In genomic region chr11:125494987-125495725, GRCh38 we compare ENCODE assay signal across 8 cellular contexts. TPM values are rescaled to one million over a fixed set of nuclear protein-coding genes. Genes with fewer than 3 reads are reported as not detected.
DNase-seq lines count a peak whose midpoint lies in the region; ATAC-seq, FAIRE-seq and TF ChIP-seq lines count a peak whose summit lies in the region.

No MANE protein-coding gene starts in this region.

- POLR2A ChIA-PET in BJ (lab: Charles Lee) = no interaction called here

- DNase-seq in BJ (ENCODE audit: low read depth) (no peak), fibroblast of peridontal ligament (ENCODE audit: extremely low read depth) (peak; percentile 37), urothelium cell line (ENCODE audit: low spot score) (peak; percentile 11)
- DNase-seq in activated T-cell treated with anti-CD3 and anti-CD28 coated beads, Interleukin-2, amount 50 U/mL, for 4 hours = no peak

- H3K4me1 Mint-ChIP-seq in activated T-cell treated with anti-CD3 and anti-CD28 coated beads, Interleukin-2, amount 50 U/mL, for 4 hours (ENCODE audit: low read depth) = peaks cover 25% of the 10 kb centered on the region

- H3K36me3 ChIP-seq in BJ (ENCODE audit: control insufficient read depth, insufficient read depth, low read length) (no peaks in the 10 kb centered on the region), muscle layer of colon (ENCODE audit: insufficient read depth, low read length) (no peaks in the 10 kb centered on the region)

- H3K4me3 Mint-ChIP-seq in activated T-cell treated with anti-CD3 and anti-CD28 coated beads, Interleukin-2, amount 50 U/mL, for 4 hours = peak overlapping the region; percentile 80

- H3K4me3 ChIP-seq in BJ (ENCODE audit: low read depth, low read length) (peak overlapping the region; percentile 60), muscle layer of colon (ENCODE audit: low read depth in 1 of 2, low read length in 2 of 2) (peak overlapping the region; percentile 66 to 89)

- H3K27ac ChIP-seq in muscle layer of colon (ENCODE audit: low read depth, low read length) = peak overlapping the region; percentile 82

- no peaks in the 10 kb centered on the region for H3K9me3 ChIP-seq in muscle layer of colon (ENCODE audit: low read length)

- FAIRE-seq in urothelium cell line (lab: Jason Lieb, UNC) = no peak

- no peaks in the 10 kb centered on the region for H3K27me3 ChIP-seq in BJ (ENCODE audit: control insufficient read depth, insufficient read depth, low read length)
- no peaks in the 10 kb centered on the region for H3K27me3 ChIP-seq in muscle layer of colon (ENCODE audit: control insufficient read depth in 1 of 2, insufficient read depth in 2 of 2, low read length in 2 of 2)

- no peak for TF ChIP-seq CTCF in BJ (IDR thresholded peaks at IDR 0.05; ENCODE audit: insufficient read depth, low read depth, low read length)

- peaks cover 12% of the 10 kb centered on the region for H3K4me1 ChIP-seq in muscle layer of colon (ENCODE audit: insufficient read depth, low read length)

- no peaks in the 10 kb centered on the region for H3K9me3 Mint-ChIP-seq in activated T-cell treated with anti-CD3 and anti-CD28 coated beads, Interleukin-2, amount 50 U/mL, for 4 hours

- CTCF ChIA-PET in BJ (lab: Yijun Ruan, JAX) = no interaction called here

- peaks cover 48% of the 10 kb centered on the region for H3K27me3 Mint-ChIP-seq in activated T-cell treated with anti-CD3 and anti-CD28 coated beads, Interleukin-2, amount 50 U/mL, for 4 hours (ENCODE audit: low read depth)

- no peaks in the 10 kb centered on the region for H3K36me3 Mint-ChIP-seq in activated T-cell treated with anti-CD3 and anti-CD28 coated beads, Interleukin-2, amount 50 U/mL, for 4 hours (ENCODE audit: insufficient read depth)

- ATAC-seq in GM21717 (IDR thresholded peaks at IDR 0.05; ENCODE audit: unreplicated experiment) = peak; percentile 28
- ATAC-seq in activated T-cell treated with anti-CD3 and anti-CD28 coated beads, Interleukin-2, amount 50 U/mL, for 4 hours = peak; percentile 34 to 55
- ATAC-seq in GM21526 (IDR thresholded peaks at IDR 0.05; ENCODE audit: low FRiP score, unreplicated experiment) = no peak
- no peak for ATAC-seq in HG03045 (IDR thresholded peaks at IDR 0.05; ENCODE audit: unreplicated experiment)

- H3K9ac ChIP-seq in muscle layer of colon (ENCODE audit: low read length) = peak overlapping the region; percentile 49

RNA-seq across cellular contexts. Expression of gene FEZ1, which starts 0.9 kb away (rescaled TPM):
- 24.9 and 29.2 TPM in 2 replicates for polyA plus RNA-seq in BJ (2011; rRNA removed)
- 8.2 and 10.2 TPM in 2 replicates for polyA minus RNA-seq in BJ (2011; rRNA and poly(A)+ RNA removed)
- total RNA-seq in activated T-cell treated with anti-CD3 and anti-CD28 coated beads, Interleukin-2, amount 50 U/mL, for 4 hours = 1 to 10 TPM; 1.1 to 2.0 (median 1.5) TPM

Comparison
In these comparisons a context has a peak if more than half of its experiments do, and no peak if none do; other contexts are left out.
1. DNase-seq: peak in fibroblast of peridontal ligament (single experiment) and urothelium cell line (single experiment); none in BJ (single experiment) and activated T-cell treated with anti-CD3 and anti-CD28 coated beads, Interleukin-2, amount 50 U/mL, for 4 hours (single experiment).
2. ATAC-seq: peak in GM21717 (single experiment) and activated T-cell treated with anti-CD3 and anti-CD28 coated beads, Interleukin-2, amount 50 U/mL, for 4 hours (2 of 2); none in GM21526 (single experiment) and HG03045 (single experiment).